Comparison of ENCODE assay signal across 16 cellular contexts in the genomic region with DNA sequence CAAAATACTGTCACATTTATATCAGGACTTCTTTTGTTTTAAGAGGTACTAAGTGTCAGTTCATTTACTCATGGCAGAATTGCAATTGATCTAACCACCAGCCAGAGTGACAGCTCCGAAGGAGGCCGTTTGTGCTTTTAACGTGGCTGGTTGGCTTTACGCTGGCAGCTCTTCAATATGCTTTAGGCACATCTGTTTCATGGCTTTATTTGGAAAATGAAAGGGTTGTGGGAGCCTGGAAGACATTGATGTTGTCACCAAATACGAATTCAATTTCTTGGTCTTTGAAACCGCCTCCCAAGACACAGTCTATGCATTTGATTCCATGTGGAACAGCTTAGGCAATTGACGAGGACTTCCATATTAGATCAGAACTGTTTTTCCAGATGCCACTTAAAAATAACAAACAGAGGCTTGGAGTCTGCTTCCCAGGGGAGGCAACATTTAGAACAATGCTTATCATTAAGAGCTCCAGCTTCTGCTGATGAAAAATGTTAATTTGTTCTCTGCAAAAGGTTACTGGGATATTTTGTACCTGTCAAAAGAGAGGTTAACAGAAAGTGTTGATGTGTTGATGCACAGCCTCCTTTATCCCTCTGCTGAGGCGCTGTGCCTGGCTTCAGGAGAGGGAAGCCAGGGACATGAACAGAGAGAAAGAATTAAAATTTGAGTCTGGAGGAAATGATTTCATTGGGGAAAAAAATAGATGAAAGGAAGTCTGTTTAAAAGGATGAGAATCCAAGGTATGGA.
DNase-seq lines count a peak whose midpoint lies in the region; ATAC-seq lines count a peak whose summit lies in the region.
"Had no signal": no experiment of that assay in that cellular context is flagged by ENCODE, and none has a peak within 500 bp of the region (broad histone marks: within the 10 kb centered on the region; RNA-seq: fewer than 3 reads in every experiment).

No MANE protein-coding gene starts in this region.

- DNase-seq in Right ventricle myocardium inferior (ENCODE audit: missing footprints) = no peak
- no peak for DNase-seq in cardiac septum (ENCODE audit: low spot score)
- peak; percentile 9 for DNase-seq in kidney tubule cell (ENCODE audit: low spot score)
- DNase-seq in DMS53 (lab: John Stamatoyannopoulos, UW) = no peak
- no peak for DNase-seq in OCI-M2 (lab: John Stamatoyannopoulos, UW; ENCODE audit: unreplicated experiment)
- no peak for DNase-seq in DMS153 (lab: John Stamatoyannopoulos, UW)
- DNase-seq in GM19240 (ENCODE audit: insufficient read length, low spot score) = no peak
- DNase-seq: activated CD4-positive, alpha-beta T cell treated with anti-CD3 and anti-CD28 coated beads for 1 hour; caudate nucleus; foreskin melanocyte; left colon; MV-4-11; NCI-H526 treated with DMSO at 0.1 percent for 48 hours; ovary had no signal

- H3K36me3 ChIP-seq in ectodermal cell (ENCODE audit: control insufficient read depth, insufficient read depth, low read length) = no peaks in the 10 kb centered on the region
- H3K36me3 ChIP-seq: ovary, SJSA1 had no signal

- no peaks in the 10 kb centered on the region for H3K27me3 ChIP-seq in ectodermal cell (ENCODE audit: control insufficient read depth, insufficient read depth, low read length, poor library complexity, severe bottlenecking)
- H3K27me3 ChIP-seq: ovary, SJSA1 had no signal

- no peak overlapping the region for H3K4me3 ChIP-seq in ectodermal cell (ENCODE audit: insufficient read depth, low read depth, low read length)
- H3K4me3 ChIP-seq: ovary, SJSA1 had no signal

- ATAC-seq in Right ventricle myocardium inferior = peak; percentile 50
- ATAC-seq: left colon had no signal

- H3K27ac ChIP-seq in ectodermal cell (ENCODE audit: insufficient read depth, low read depth, low read length, poor library complexity, severe bottlenecking) = peak overlapping the region; percentile 62
- H3K27ac ChIP-seq: ovary, SJSA1 had no signal

- intact Hi-C loops in Right ventricle myocardium inferior (cut with DNase I) (loop anchor here (2.0 kb wide), 1 partner anchor 43 kb away; no protein-coding TSS in a partner anchor), cardiac septum (cut with DNase I) (loop anchor here (2.0 kb wide), 1 partner anchor 55 kb away; no protein-coding TSS in a partner anchor)

- peaks cover 16% of the 10 kb centered on the region for H3K4me1 ChIP-seq in ectodermal cell (ENCODE audit: control insufficient read depth, insufficient read depth, low read length)

- no peaks in the 10 kb centered on the region for H3K9me3 ChIP-seq in ectodermal cell (ENCODE audit: control insufficient read depth, low read length)
- H3K9me3 ChIP-seq: ovary, SJSA1 had no signal

- WGBS in ectodermal cell, 2 experiments = 53 to 65% methylated on average over 8 of the region's 8 CpGs
